ENCODE assay signal across 1 cellular context in genomic region chr22:32810241-32811133, GRCh38.
A peak's percentile ranks its signal among the peaks of the same experiment; 100 is the strongest.
TF ChIP-seq lines count a peak whose summit lies in the region.

No MANE protein-coding gene starts in this region.

TF ChIP-seq in HEK293, 187 proteins besides CTCF, POLR2A, EP300 and RAD21 (continued from another document and continues in another):
- TF ChIP-seq PRDM2 (tag by site-specific recombination; IDR thresholded peaks at IDR 0.05; ENCODE audit: borderline replicate concordance) (no peak), ZNF37A (tag by site-specific recombination; IDR thresholded peaks at IDR 0.05) (no peak), ZNF521 (tag by site-specific recombination; IDR thresholded peaks at IDR 0.05) (no peak), ZNF416 (tag by site-specific recombination; IDR thresholded peaks at IDR 0.05) (no peak), ZNF433 (tag by site-specific recombination; IDR thresholded peaks at IDR 0.05; ENCODE audit: low read depth) (no peak), PRDM6 (tag by site-specific recombination; IDR thresholded peaks at IDR 0.05) (no peak), ZNF558 (tag by site-specific recombination; IDR thresholded peaks at IDR 0.05) (0 out of 2 replicates have a peak, but pooled peaks have one; percentile 37), KLF16 (tag by site-specific recombination; IDR thresholded peaks at IDR 0.05) (no peak), ZNF394 (tag by site-specific recombination; IDR thresholded peaks at IDR 0.05; ENCODE audit: borderline replicate concordance) (peak; percentile 60; the same call in 1 of the 2 replicates), YY2 (tag by site-specific recombination; IDR thresholded peaks at IDR 0.05) (no peak), ZNF510 (tag by site-specific recombination; IDR thresholded peaks at IDR 0.05; ENCODE audit: insufficient replicate concordance) (no peak), ZNF707 (tag by site-specific recombination; IDR thresholded peaks at IDR 0.05) (no peak), ZNF560 (tag by site-specific recombination; IDR thresholded peaks at IDR 0.05; ENCODE audit: borderline replicate concordance) (no peak), ZNF513 (tag by site-specific recombination; IDR thresholded peaks at IDR 0.05) (no peak), GFI1B (tag by site-specific recombination; IDR thresholded peaks at IDR 0.05) (no peak), ZNF529 (tag by site-specific recombination; IDR thresholded peaks at IDR 0.05; ENCODE audit: insufficient replicate concordance) (no peak), ZFP3 (tag by site-specific recombination; IDR thresholded peaks at IDR 0.05; ENCODE audit: low read depth) (no peak), ZNF148 (tag by site-specific recombination; IDR thresholded peaks at IDR 0.05; ENCODE audit: borderline replicate concordance) (no peak), ZBTB44 (tag by site-specific recombination; IDR thresholded peaks at IDR 0.05) (no peak), ZNF324 (tag by site-specific recombination; IDR thresholded peaks at IDR 0.05) (no peak), ZNF677 (tag by site-specific recombination; IDR thresholded peaks at IDR 0.05) (no peak), ZNF580 (tag by site-specific recombination; IDR thresholded peaks at IDR 0.05) (no peak), ZSCAN18 (tag by site-specific recombination; IDR thresholded peaks at IDR 0.05) (no peak), ZNF843 (tag by site-specific recombination; IDR thresholded peaks at IDR 0.05) (no peak), ZNF48 (tag by site-specific recombination; IDR thresholded peaks at IDR 0.05) (no peak), FEZF1 (tag by site-specific recombination; IDR thresholded peaks at IDR 0.05) (0 out of 2 replicates have a peak, but pooled peaks have one; percentile 17), TSHZ1 (tag by site-specific recombination; IDR thresholded peaks at IDR 0.05; ENCODE audit: borderline replicate concordance) (no peak), ZNF221 (tag by site-specific recombination; IDR thresholded peaks at IDR 0.05; ENCODE audit: borderline replicate concordance) (no peak), ZNF366 (tag by site-specific recombination; conservative IDR thresholded peaks at IDR 0.05) (no peak), MEIS1 (CRISPR knock-in tag; IDR thresholded peaks at IDR 0.05; ENCODE audit: borderline replicate concordance) (no peak), IKZF3 (tag by site-specific recombination; IDR thresholded peaks at IDR 0.05) (peak; percentile 65), ZNF501 (tag by site-specific recombination; IDR thresholded peaks at IDR 0.05) (no peak), ZNF629 (tag by site-specific recombination; IDR thresholded peaks at IDR 0.05) (peak; percentile 41; the same call in 1 of the 2 replicates), ZXDB (tag by site-specific recombination; IDR thresholded peaks at IDR 0.05) (no peak), ZNF660 (tag by site-specific recombination; IDR thresholded peaks at IDR 0.05) (peak; percentile 44; the same call in 1 of the 2 replicates), YY1 (tag by site-specific recombination; IDR thresholded peaks at IDR 0.05) (no peak), ZSCAN5A (tag by site-specific recombination; IDR thresholded peaks at IDR 0.05) (no peak), ZNF488 (tag by site-specific recombination; IDR thresholded peaks at IDR 0.05) (no peak), ZNF658 (tag by site-specific recombination; IDR thresholded peaks at IDR 0.05) (no peak), ZNF248 (tag by site-specific recombination; IDR thresholded peaks at IDR 0.05) (no peak)
